Comparison of ENCODE assay signal across 8 cellular contexts in genomic region chr12:53218551-53219114, GRCh38. TPM values are rescaled to one million over a fixed set of nuclear protein-coding genes. Genes with fewer than 3 reads are reported as not detected.
DNase-seq lines count a peak whose midpoint lies in the region; ATAC-seq and TF ChIP-seq lines count a peak whose summit lies in the region.

No MANE protein-coding gene starts in this region.

- H3K4me3 Mint-ChIP-seq in activated naive CD4-positive, alpha-beta T cell treated with anti-CD3 and anti-CD28 coated beads, Interleukin-2, amount 50 U/mL, for 24 hours = peak overlapping the region; percentile 95
- peak overlapping the region; percentile 86 for H3K4me3 Mint-ChIP-seq in chondrocyte (ENCODE audit: unreplicated experiment)
- H3K4me3 Mint-ChIP-seq in memory B cell = peak overlapping the region; percentile 98

- H3K27me3 Mint-ChIP-seq in activated naive CD4-positive, alpha-beta T cell treated with anti-CD3 and anti-CD28 coated beads, Interleukin-2, amount 50 U/mL, for 24 hours = no peaks in the 10 kb centered on the region
- H3K27me3 Mint-ChIP-seq in chondrocyte (ENCODE audit: low read depth) (no peaks in the 10 kb centered on the region), memory B cell (no peaks in the 10 kb centered on the region)

- H3K4me1 Mint-ChIP-seq in activated naive CD4-positive, alpha-beta T cell treated with anti-CD3 and anti-CD28 coated beads, Interleukin-2, amount 50 U/mL, for 24 hours = peaks cover 80% of the 10 kb centered on the region
- H3K4me1 Mint-ChIP-seq in chondrocyte (ENCODE audit: low read depth) = peaks cover 51% of the 10 kb centered on the region
- H3K4me1 Mint-ChIP-seq in memory B cell = peaks cover 45% of the 10 kb centered on the region

- no peaks in the 10 kb centered on the region for H3K36me3 Mint-ChIP-seq in activated naive CD4-positive, alpha-beta T cell treated with anti-CD3 and anti-CD28 coated beads, Interleukin-2, amount 50 U/mL, for 24 hours
- peaks cover 5% of the 10 kb centered on the region for H3K36me3 Mint-ChIP-seq in chondrocyte (ENCODE audit: low read depth)
- H3K36me3 Mint-ChIP-seq in memory B cell = peaks cover 8% of the 10 kb centered on the region

- H3K36me3 ChIP-seq in upper lobe of right lung = peaks cover 17% of the 10 kb centered on the region

- no peak for DNase-seq in activated naive CD4-positive, alpha-beta T cell treated with anti-CD3 and anti-CD28 coated beads, Interleukin-2, amount 50 U/mL, for 16 hours
- DNase-seq in chondrocyte (ENCODE audit: low spot score) (no peak), memory B cell (ENCODE audit: low spot score in 2 of 2) (no peak), upper lobe of right lung (no peak), foreskin keratinocyte (no peak), COR-L47 (lab: John Stamatoyannopoulos, UW) (no peak), NK-92 (lab: John Stamatoyannopoulos, UW; ENCODE audit: unreplicated experiment) (no peak)

- intact Hi-C loops in upper lobe of right lung (cut with DNase I) = loop anchor here (10.0 kb wide), 1 partner anchor 66 kb away; no protein-coding TSS in a partner anchor

- no peaks in the 10 kb centered on the region for H3K27me3 ChIP-seq in upper lobe of right lung
- H3K27me3 ChIP-seq in foreskin keratinocyte = no peaks in the 10 kb centered on the region

- H3K9me3 Mint-ChIP-seq in activated naive CD4-positive, alpha-beta T cell treated with anti-CD3 and anti-CD28 coated beads, Interleukin-2, amount 50 U/mL, for 24 hours = no peaks in the 10 kb centered on the region
- H3K9me3 Mint-ChIP-seq in chondrocyte (ENCODE audit: low read depth) (no peaks in the 10 kb centered on the region), memory B cell (no peaks in the 10 kb centered on the region)

- ATAC-seq in memory B cell (ENCODE audit: low read depth) (no peak), upper lobe of right lung (no peak), foreskin keratinocyte (no peak)

- TF ChIP-seq CTCF in chondrocyte (IDR thresholded peaks at IDR 0.05) (no peak), upper lobe of right lung (IDR thresholded peaks at IDR 0.05) (no peak), foreskin keratinocyte (conservative IDR thresholded peaks at IDR 0.05) (no peak)

- H3K4me3 ChIP-seq in upper lobe of right lung = peak overlapping the region; percentile 79

- H3K9me3 ChIP-seq in upper lobe of right lung = no peaks in the 10 kb centered on the region

- peaks cover 70% of the 10 kb centered on the region for H3K4me1 ChIP-seq in upper lobe of right lung
- H3K4me1 ChIP-seq in foreskin keratinocyte = peaks cover 33% of the 10 kb centered on the region

- peak overlapping the region; percentile 96 for H3K27ac Mint-ChIP-seq in activated naive CD4-positive, alpha-beta T cell treated with anti-CD3 and anti-CD28 coated beads, Interleukin-2, amount 50 U/mL, for 24 hours
- no peak overlapping the region for H3K27ac Mint-ChIP-seq in chondrocyte (ENCODE audit: unreplicated experiment)
- H3K27ac Mint-ChIP-seq in memory B cell = peak overlapping the region; percentile 94

- H3K27ac ChIP-seq in upper lobe of right lung = peak overlapping the region; percentile 99
- H3K27ac ChIP-seq in foreskin keratinocyte = no peak overlapping the region

RNA-seq across cellular contexts. Expression of gene ITGB7, which starts 11.6 kb away (rescaled TPM):
- total RNA-seq in chondrocyte = 0.37 to 0.46 TPM in 2 of 3 replicates, not detected in the other
- total RNA-seq in upper lobe of right lung = 7.7 TPM
- total RNA-seq in foreskin keratinocyte = 0.14 and 0.32 TPM in 2 replicates
- 0.15 and 0.17 TPM in 2 replicates for polyA plus RNA-seq in foreskin keratinocyte

RNA-seq across cellular contexts. Expression of gene RARG, which starts 13.4 kb away (rescaled TPM):
- total RNA-seq in chondrocyte (19.4 to 30.0 TPM (median 21.7 TPM) in 3 replicates), upper lobe of right lung (23.8 TPM), foreskin keratinocyte (32.8 and 33.3 TPM in 2 replicates)
- 26.3 and 29.2 TPM in 2 replicates for polyA plus RNA-seq in foreskin keratinocyte

RNA-seq across cellular contexts. Expression of gene CSAD, which starts 37.9 kb away (rescaled TPM):
- 24.3 to 34.6 TPM (median 27.1 TPM) in 3 replicates for total RNA-seq in chondrocyte
- 41.7 TPM for total RNA-seq in upper lobe of right lung
- total RNA-seq in foreskin keratinocyte = 4.1 and 4.4 TPM in 2 replicates
- 3.0 and 3.1 TPM in 2 replicates for polyA plus RNA-seq in foreskin keratinocyte

RNA-seq across cellular contexts. Expression of gene ZNF740, which starts 38.1 kb away (rescaled TPM):
- total RNA-seq in chondrocyte (27.3 to 36.7 TPM (median 28.0 TPM) in 3 replicates), upper lobe of right lung (46.8 TPM), foreskin keratinocyte (11.0 and 11.7 TPM in 2 replicates)
- 3.7 and 4.6 TPM in 2 replicates for polyA plus RNA-seq in foreskin keratinocyte

RNA-seq across cellular contexts. Expression of gene ESPL1, which starts 49.5 kb away (rescaled TPM):
- total RNA-seq in chondrocyte = 4.0 to 5.5 TPM (median 4.8 TPM) in 3 replicates
- 0.35 TPM for total RNA-seq in upper lobe of right lung
- total RNA-seq in foreskin keratinocyte = 15.0 and 18.7 TPM in 2 replicates
- 6.8 and 8.9 TPM in 2 replicates for polyA plus RNA-seq in foreskin keratinocyte
